16 cellular contexts compared by ENCODE assay signal in the genomic region with DNA sequence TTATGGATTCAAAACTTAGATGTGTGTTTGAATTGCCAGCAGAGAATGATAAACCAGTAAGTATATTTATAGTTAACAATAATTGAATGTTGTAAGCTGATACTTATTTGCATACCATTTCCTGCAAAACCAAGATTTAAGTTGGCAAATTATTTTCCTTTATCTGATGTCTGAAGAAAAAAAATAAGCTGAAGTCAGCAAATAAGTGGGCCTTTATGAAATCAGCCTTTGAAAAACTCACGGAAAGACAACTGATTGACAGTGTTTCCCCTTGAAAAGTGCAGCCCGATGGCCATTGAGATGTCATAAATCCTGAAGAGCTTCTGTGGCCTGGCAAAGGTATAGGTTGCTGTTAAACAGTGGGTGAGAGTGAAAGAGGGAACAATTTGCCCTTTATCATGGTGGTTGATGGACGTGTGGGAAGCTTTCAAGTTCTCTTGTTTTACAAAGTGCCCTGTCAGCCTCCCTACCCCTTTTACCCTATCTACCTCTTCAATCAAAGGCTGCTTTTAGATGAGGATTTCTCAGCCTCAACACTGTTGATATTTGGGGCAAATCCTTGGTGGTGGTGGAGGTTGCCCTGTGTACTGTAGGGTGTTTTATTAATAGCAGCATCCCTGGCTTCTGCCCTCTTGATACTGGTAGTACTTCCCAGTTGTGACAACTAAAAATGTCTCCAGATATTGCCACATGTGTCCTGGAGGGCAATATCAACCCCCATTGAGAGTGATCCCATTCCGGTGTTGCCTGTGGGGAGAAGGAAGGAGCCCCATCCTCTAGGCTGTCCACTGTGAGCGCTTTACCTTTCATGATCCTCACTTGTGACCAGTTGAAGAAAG. TPM values are rescaled to one million over a fixed set of nuclear protein-coding genes. Genes with fewer than 3 reads are reported as not detected.
DNase-seq lines count a peak whose midpoint lies in the region; ATAC-seq and TF ChIP-seq lines count a peak whose summit lies in the region.
"Had no signal": no experiment of that assay in that cellular context is flagged by ENCODE, and none has a peak within 500 bp of the region (broad histone marks: within the 10 kb centered on the region; RNA-seq: fewer than 3 reads in every experiment).

No MANE protein-coding gene starts in this region.

- CTCF ChIA-PET in mammary epithelial cell (lab: Charles Lee; ENCODE audit: low non-redundant PET), result no interaction called here

- H3K4me1 ChIP-seq in mesendoderm (ENCODE audit: control insufficient read depth, low read depth, low read length) (no peaks in the 10 kb centered on the region), subcutaneous abdominal adipose tissue (ENCODE audit: control insufficient read depth in 5 of 5, insufficient read depth in 5 of 5, low read length in 5 of 5) (peaks cover 0 to 18% (median 16%) of the 10 kb centered on the region in 5 donors), mammary epithelial cell (ENCODE audit: insufficient read depth, low read length) (no peaks in the 10 kb centered on the region)
- H3K4me1 ChIP-seq: ascending aorta had no signal

- no peak for DNase-seq in Right ventricle myocardium superior
- no peak for DNase-seq in left cardiac atrium
- no peak for DNase-seq in activated T-helper 2 cell treated with anti-CD3 and anti-CD28 coated beads, Interferon-gamma antibody, Interleukin-2, Interleukin-4, amounts not matched to agents 10 μg/mL and 5 μg/mL and 100 μg/mL, durations not matched to agents 14 hours and 24 hours and 36 hours (ENCODE audit: low spot score)
- DNase-seq in mesendoderm, result no peak
- no peak for DNase-seq in UCSD-AML1 (lab: John Stamatoyannopoulos, UW; ENCODE audit: unreplicated experiment)
- no peak for DNase-seq in mammary epithelial cell
- no peak for DNase-seq in T-helper 2 cell
- DNase-seq: activated gamma-delta T cell treated with Interleukin-2 at 50 U/mL for 16 hours, left colon, NCI-H2029 treated with DMSO at 0.1 percent for 48 hours, NCI-H510A treated with DMSO at 0.1 percent for 48 hours, upper lobe of left lung had no signal

- H4K8ac ChIP-seq in mesendoderm (ENCODE audit: low read depth, low read length), result no peak overlapping the region

- no peak overlapping the region for H3K4ac ChIP-seq in mesendoderm (ENCODE audit: low read depth, low read length)

- no peak overlapping the region for H2AK5ac ChIP-seq in mesendoderm (ENCODE audit: low read length)

- no peak overlapping the region for H2BK120ac ChIP-seq in mesendoderm (ENCODE audit: low read depth, low read length)

- peaks cover 23% of the 10 kb centered on the region for H3K79me1 ChIP-seq in mesendoderm (ENCODE audit: low read length)

- no peak overlapping the region for H3K4me3 Mint-ChIP-seq in activated T-helper 2 cell treated with anti-CD3 and anti-CD28 coated beads, Interferon-gamma antibody, Interleukin-2, Interleukin-4, amounts not matched to agents 10 μg/mL and 5 μg/mL and 100 μg/mL, durations not matched to agents 14 hours and 24 hours and 36 hours (ENCODE audit: low read depth)
- H3K4me3 Mint-ChIP-seq: stimulated activated effector memory CD8-positive, alpha-beta T cell treated with anti-CD3 and anti-CD28 coated beads, Interleukin-12 subunit alpha, Interleukin-12 subunit beta, amount 100 ng/mL, for 72 hours; T-helper 1 cell treated with Interleukin-12 subunit alpha and Interleukin-12 subunit beta and Interleukin-4 antibody, amounts not matched to agents 30 μg/mL and 1 μg/mL, for 36 hours had no signal

- no peaks in the 10 kb centered on the region for H4K20me1 ChIP-seq in mammary epithelial cell (ENCODE audit: insufficient read depth, low read length)

- no TSS peak for BruUV-seq in mammary epithelial cell (replicated peaks; lab: Mats Ljungman, UMichigan)

- no CpG with 5 or more reads among the region's 5 CpGs for whole genome bisulfite sequencing in mesendoderm (ENCODE audit: extremely low coverage, insufficient coverage, low lambda C conversion rate)
- WGBS in mammary epithelial cell (ENCODE audit: low coverage, missing lambda C conversion rate), result 74% methylated on average over 5 of the region's 5 CpGs

- H3K27ac ChIP-seq in mesendoderm (ENCODE audit: low read depth, low read length), result no peak overlapping the region
- H3K27ac ChIP-seq in subcutaneous abdominal adipose tissue (ENCODE audit: low read depth, low read length), result peak overlapping the region; percentile 11
- H3K27ac ChIP-seq in mammary epithelial cell (ENCODE audit: insufficient read depth, low read depth, low read length), result no peak overlapping the region
- H3K27ac ChIP-seq: ascending aorta, upper lobe of left lung had no signal

- no peak overlapping the region for H4K5ac ChIP-seq in mesendoderm (ENCODE audit: low read length)

- no peak overlapping the region for H2BK5ac ChIP-seq in mesendoderm (ENCODE audit: low read length)

- no peaks in the 10 kb centered on the region for H3K9me3 ChIP-seq in subcutaneous abdominal adipose tissue (ENCODE audit: control insufficient read depth in 5 of 5, low read length in 5 of 5)
- H3K9me3 ChIP-seq in mammary epithelial cell (replicated peaks; ENCODE audit: insufficient read depth, low read length), result no peaks in the 10 kb centered on the region
- H3K9me3 ChIP-seq: ascending aorta, upper lobe of left lung had no signal

- H3K27ac Mint-ChIP-seq in activated T-helper 2 cell treated with anti-CD3 and anti-CD28 coated beads, Interferon-gamma antibody, Interleukin-2, Interleukin-4, amounts not matched to agents 10 μg/mL and 5 μg/mL and 100 μg/mL, durations not matched to agents 14 hours and 24 hours and 36 hours, result peak overlapping the region; percentile 60
- H3K27ac Mint-ChIP-seq: T-helper 1 cell treated with Interleukin-12 subunit alpha and Interleukin-12 subunit beta and Interleukin-4 antibody, amounts not matched to agents 30 μg/mL and 1 μg/mL, for 36 hours had no signal

- H3K9me3 Mint-ChIP-seq in activated T-helper 2 cell treated with anti-CD3 and anti-CD28 coated beads, Interferon-gamma antibody, Interleukin-2, Interleukin-4, amounts not matched to agents 10 μg/mL and 5 μg/mL and 100 μg/mL, durations not matched to agents 14 hours and 24 hours and 36 hours, result no peaks in the 10 kb centered on the region
- H3K9me3 Mint-ChIP-seq: stimulated activated effector memory CD8-positive, alpha-beta T cell treated with anti-CD3 and anti-CD28 coated beads, Interleukin-12 subunit alpha, Interleukin-12 subunit beta, amount 100 ng/mL, for 72 hours; T-helper 1 cell treated with Interleukin-12 subunit alpha and Interleukin-12 subunit beta and Interleukin-4 antibody, amounts not matched to agents 30 μg/mL and 1 μg/mL, for 36 hours had no signal

- H2BK15ac ChIP-seq in mesendoderm (replicated peaks; ENCODE audit: low read depth), result no peak overlapping the region

- in situ Hi-C loops in mammary epithelial cell (cut with MboI; ENCODE audit: low sequenced_read_pairs in 2 of 2), result loop anchor here in 1 of 2 donors (10.0 kb wide), 1 partner anchor 184 kb away; no protein-coding TSS in a partner anchor

- ATAC-seq in Right ventricle myocardium superior (ENCODE audit: poor library complexity) (peak; percentile 61), left cardiac atrium (no peak)
- ATAC-seq: left colon; stimulated activated effector memory CD8-positive, alpha-beta T cell treated with anti-CD3 and anti-CD28 coated beads, Interleukin-12 subunit alpha, Interleukin-12 subunit beta, amount 100 ng/mL, for 72 hours had no signal

- no peak overlapping the region for H3K18ac ChIP-seq in mesendoderm (ENCODE audit: low read length)

- H3K36me3 Mint-ChIP-seq in activated T-helper 2 cell treated with anti-CD3 and anti-CD28 coated beads, Interferon-gamma antibody, Interleukin-2, Interleukin-4, amounts not matched to agents 10 μg/mL and 5 μg/mL and 100 μg/mL, durations not matched to agents 14 hours and 24 hours and 36 hours (ENCODE audit: low read depth), result peaks cover 65% of the 10 kb centered on the region

- no peak overlapping the region for H2AFZ ChIP-seq in mammary epithelial cell (ENCODE audit: low read depth, low read length)

- H3K23ac ChIP-seq in mesendoderm (ENCODE audit: low read length), result peak overlapping the region; percentile 16

- H3K9ac ChIP-seq in mesendoderm (ENCODE audit: low read length), result no peak overlapping the region
- peak overlapping the region in 1 of 5 donors; percentile 17 for H3K9ac ChIP-seq in subcutaneous abdominal adipose tissue (ENCODE audit: low read length in 5 of 5)
- no peak overlapping the region for H3K9ac ChIP-seq in mammary epithelial cell (ENCODE audit: insufficient read depth, low read length)

- peaks cover 40% of the 10 kb centered on the region for H3K4me1 Mint-ChIP-seq in activated T-helper 2 cell treated with anti-CD3 and anti-CD28 coated beads, Interferon-gamma antibody, Interleukin-2, Interleukin-4, amounts not matched to agents 10 μg/mL and 5 μg/mL and 100 μg/mL, durations not matched to agents 14 hours and 24 hours and 36 hours (ENCODE audit: low read depth)

- no peak overlapping the region for H3K56ac ChIP-seq in mesendoderm (ENCODE audit: low read length)

- H3K27me3 Mint-ChIP-seq in activated T-helper 2 cell treated with anti-CD3 and anti-CD28 coated beads, Interferon-gamma antibody, Interleukin-2, Interleukin-4, amounts not matched to agents 10 μg/mL and 5 μg/mL and 100 μg/mL, durations not matched to agents 14 hours and 24 hours and 36 hours (ENCODE audit: low read depth), result no peaks in the 10 kb centered on the region

- H3K4me3 ChIP-seq in mesendoderm (ENCODE audit: low read length), result no peak overlapping the region
- no peak overlapping the region for H3K4me3 ChIP-seq in subcutaneous abdominal adipose tissue (ENCODE audit: low read depth in 1 of 5, low read length in 5 of 5)
- H3K4me3 ChIP-seq in mammary epithelial cell (replicated peaks in 1 of 3; ENCODE audit: insufficient read depth in 1 of 3, low read depth in 2 of 3, low read length in 3 of 3), result no peak overlapping the region
- H3K4me3 ChIP-seq: ascending aorta, upper lobe of left lung had no signal

- TF ChIP-seq CTCF in mammary epithelial cell (conservative IDR thresholded peaks at IDR 0.05 in 1 of 2, IDR thresholded peaks at IDR 0.05 in 1 of 2; ENCODE audit: extremely low read depth in 1 of 2, insufficient read depth in 1 of 2, low read depth in 1 of 2, low read length in 2 of 2), result no peak

- H3K27me3 ChIP-seq in mesendoderm (ENCODE audit: insufficient read depth, low read length, poor library complexity) (no peaks in the 10 kb centered on the region), subcutaneous abdominal adipose tissue (ENCODE audit: control insufficient read depth in 5 of 5, insufficient read depth in 4 of 5, low read length in 5 of 5) (no peaks in the 10 kb centered on the region), mammary epithelial cell (ENCODE audit: insufficient read depth, low read length) (no peaks in the 10 kb centered on the region)
- H3K27me3 ChIP-seq: ascending aorta, upper lobe of left lung had no signal

- H3K4me2 ChIP-seq in mesendoderm (ENCODE audit: low read length) (no peak overlapping the region), mammary epithelial cell (ENCODE audit: insufficient read depth, low read depth, low read length) (no peak overlapping the region)

- H3K79me2 ChIP-seq in mesendoderm (ENCODE audit: control insufficient read depth, insufficient read depth, low read length), result peaks cover 12% of the 10 kb centered on the region
- peaks cover 80% of the 10 kb centered on the region for H3K79me2 ChIP-seq in mammary epithelial cell (ENCODE audit: insufficient read depth, low read length)

- dilution Hi-C loops in mammary epithelial cell (cut with HindIII; ENCODE audit: low sequenced_read_pairs), result no loop called here

- H3K36me3 ChIP-seq in mesendoderm (ENCODE audit: control insufficient read depth, insufficient read depth, low read length) (no peaks in the 10 kb centered on the region), subcutaneous abdominal adipose tissue (ENCODE audit: control insufficient read depth in 5 of 5, insufficient read depth in 5 of 5, low read length in 5 of 5) (peaks cover 4 to 22% (median 9%) of the 10 kb centered on the region in 5 donors), mammary epithelial cell (ENCODE audit: insufficient read depth, low read length) (peaks cover 4% of the 10 kb centered on the region)

- intact Hi-C loops in Right ventricle myocardium superior (cut with DNase I), result no loop called here
- intact Hi-C loops in left cardiac atrium (cut with DNase I), result no loop called here
- intact Hi-C loops in activated T-helper 2 cell treated with anti-CD3 and anti-CD28 coated beads, Interferon-gamma antibody, Interleukin-2, Interleukin-4, amounts not matched to agents 10 μg/mL and 5 μg/mL and 100 μg/mL, durations not matched to agents 14 hours and 24 hours and 36 hours (cut with micrococcal nuclease), result no loop called here
- intact Hi-C loops in mammary epithelial cell (cut with micrococcal nuclease), result no loop called here

RNA-seq across cellular contexts. Expression of gene VAPB, which starts 50.2 kb away (rescaled TPM):
- 66.7 TPM for total RNA-seq in Right ventricle myocardium superior
- total RNA-seq in left cardiac atrium, result 10 to 100 TPM; 56.5 to 57.3 TPM
- total RNA-seq in activated T-helper 2 cell treated with anti-CD3 and anti-CD28 coated beads, Interferon-gamma antibody, Interleukin-2, Interleukin-4, amounts not matched to agents 10 μg/mL and 5 μg/mL and 100 μg/mL, durations not matched to agents 14 hours and 24 hours and 36 hours, result 35.6 and 36.2 TPM in 2 replicates
- polyA plus RNA-seq in mesendoderm (2013, experiment 1 of 2), result 36.0 TPM
- polyA plus RNA-seq in mesendoderm (2013, experiment 2 of 2), result 35.9 TPM
- total RNA-seq in mammary epithelial cell, result 10 to 100 TPM; 14.7 to 52.8 TPM
- polyA plus RNA-seq in mammary epithelial cell, result 33.2 TPM
- 21.3 TPM for polyA minus RNA-seq in mammary epithelial cell
